ENCODE assay signal across 1 cellular context in the genomic region with DNA sequence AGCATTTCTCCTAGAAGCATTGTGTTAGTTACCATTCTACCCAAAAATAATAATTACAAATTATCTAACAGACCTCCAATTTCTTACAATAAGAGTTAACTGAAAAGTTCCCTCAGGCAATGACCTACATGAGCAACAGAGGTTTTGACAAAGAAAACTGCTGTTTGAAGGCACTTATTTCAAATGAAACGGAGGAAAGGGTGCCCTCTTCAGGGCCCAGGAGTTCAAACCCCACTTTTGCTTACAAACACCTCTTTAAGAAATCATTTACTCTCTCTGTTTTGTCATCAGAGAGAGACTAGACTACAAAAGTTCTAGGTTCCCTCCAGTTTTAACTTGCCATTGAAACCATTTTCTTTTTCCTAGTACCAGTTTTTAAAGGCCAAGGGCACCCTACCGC.
TF ChIP-seq lines count a peak whose summit lies in the region.

No MANE protein-coding gene starts in this region.

TF ChIP-seq in K562, 482 proteins besides CTCF, POLR2A, EP300 and RAD21 (continued from another document):
- TF ChIP-seq, protein P1, sequence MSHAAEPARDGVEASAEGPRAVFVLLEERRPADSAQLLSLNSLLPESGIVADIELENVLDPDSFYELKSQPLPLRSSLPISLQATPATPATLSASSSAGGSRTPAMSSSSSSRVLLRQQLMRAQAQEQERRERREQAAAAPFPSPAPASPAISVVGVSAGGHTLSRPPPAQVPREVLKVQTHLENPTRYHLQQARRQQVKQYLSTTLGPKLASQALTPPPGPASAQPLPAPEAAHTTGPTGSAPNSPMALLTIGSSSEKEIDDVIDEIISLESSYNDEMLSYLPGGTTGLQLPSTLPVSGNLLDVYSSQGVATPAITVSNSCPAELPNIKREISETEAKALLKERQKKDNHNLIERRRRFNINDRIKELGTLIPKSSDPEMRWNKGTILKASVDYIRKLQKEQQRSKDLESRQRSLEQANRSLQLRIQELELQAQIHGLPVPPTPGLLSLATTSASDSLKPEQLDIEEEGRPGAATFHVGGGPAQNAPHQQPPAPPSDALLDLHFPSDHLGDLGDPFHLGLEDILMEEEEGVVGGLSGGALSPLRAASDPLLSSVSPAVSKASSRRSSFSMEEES (CRISPR knock-in tag; IDR thresholded peaks at IDR 0.05): no peak
- TF ChIP-seq TEAD2 (tag; IDR thresholded peaks at IDR 0.05) (no peak), FOXM1 (IDR thresholded peaks at IDR 0.05; ENCODE audit: low read depth) (no peak), FOXM1 (CRISPR knock-in tag; IDR thresholded peaks at IDR 0.05; ENCODE audit: low read depth) (no peak), ZNF57 (CRISPR knock-in tag; IDR thresholded peaks at IDR 0.05) (no peak), YY1 (IDR thresholded peaks at IDR 0.05; ENCODE audit: borderline replicate concordance in 1 of 3, control insufficient read depth in 1 of 3, extremely low read depth in 1 of 3, insufficient read depth in 3 of 3, insufficient read length in 1 of 3, insufficient replicate concordance in 2 of 3, low read depth in 1 of 3, low read length in 2 of 3) (no peak)
